In the genomic region with DNA sequence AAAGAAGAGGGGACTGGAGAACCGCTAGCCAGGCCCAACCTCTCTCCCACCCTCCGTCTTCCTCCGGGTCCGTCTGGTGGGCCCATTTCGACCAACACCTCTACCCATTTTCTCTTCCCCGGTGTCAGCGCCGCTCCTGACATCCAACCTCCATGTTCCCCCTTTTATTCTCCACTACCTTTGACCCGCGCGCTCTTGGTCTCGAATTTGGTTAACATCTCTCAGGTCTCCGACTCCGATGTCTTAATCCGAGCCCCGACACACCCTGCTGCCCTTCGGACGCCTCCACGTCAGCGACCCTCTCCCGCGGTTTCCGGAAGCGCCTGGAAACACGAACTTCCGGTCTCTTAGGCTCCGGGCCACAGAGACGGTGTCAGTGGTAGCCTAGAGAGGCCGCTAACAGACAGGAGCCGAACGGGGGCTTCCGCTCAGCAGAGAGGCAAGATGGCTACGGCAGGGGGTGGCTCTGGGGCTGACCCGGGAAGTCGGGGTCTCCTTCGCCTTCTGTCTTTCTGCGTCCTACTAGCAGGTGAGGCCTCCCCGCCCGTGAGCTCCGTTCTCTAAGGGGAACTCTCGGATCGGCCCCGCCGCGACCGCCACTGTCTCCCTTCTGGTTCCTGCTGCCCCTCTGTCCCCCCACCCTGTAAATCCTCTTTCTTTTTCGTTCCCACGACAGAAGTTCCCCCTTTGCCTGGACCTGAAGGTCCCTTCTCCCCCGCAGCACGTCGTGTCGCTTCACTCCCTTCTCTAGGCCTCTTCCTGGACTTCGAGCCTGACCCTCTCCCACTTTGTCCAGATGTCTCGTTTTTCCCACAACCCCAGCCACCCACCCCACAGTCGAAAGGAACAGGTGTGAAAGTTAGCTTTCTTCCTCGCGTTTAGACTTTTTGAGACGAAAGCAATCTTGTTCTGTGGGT, we compare ENCODE assay signal across 1 cellular context.
TF ChIP-seq lines count a peak whose summit lies in the region.

A gene (minus strand): TSS at position 298 of the 917 bp plus-strand sequence. CDS start 80 bp downstream, at position 218.
A gene (plus strand): TSS at position 431 of the 917 bp plus-strand sequence. CDS start 14 bp downstream, at position 445.

TF ChIP-seq in GM23338, 12 proteins besides CTCF, POLR2A, EP300 and RAD21:
- TF ChIP-seq EZH2phosphoT487 (IDR thresholded peaks at IDR 0.05; ENCODE audit: unreplicated experiment) (no peak), POLR2AphosphoS5 (IDR thresholded peaks at IDR 0.05; ENCODE audit: low read depth) (peak; percentile 88), CREB1 (CRISPR knock-in tag; IDR thresholded peaks at IDR 0.05; ENCODE audit: low read depth) (peak; percentile 85)
- TF ChIP-seq, protein P1, sequence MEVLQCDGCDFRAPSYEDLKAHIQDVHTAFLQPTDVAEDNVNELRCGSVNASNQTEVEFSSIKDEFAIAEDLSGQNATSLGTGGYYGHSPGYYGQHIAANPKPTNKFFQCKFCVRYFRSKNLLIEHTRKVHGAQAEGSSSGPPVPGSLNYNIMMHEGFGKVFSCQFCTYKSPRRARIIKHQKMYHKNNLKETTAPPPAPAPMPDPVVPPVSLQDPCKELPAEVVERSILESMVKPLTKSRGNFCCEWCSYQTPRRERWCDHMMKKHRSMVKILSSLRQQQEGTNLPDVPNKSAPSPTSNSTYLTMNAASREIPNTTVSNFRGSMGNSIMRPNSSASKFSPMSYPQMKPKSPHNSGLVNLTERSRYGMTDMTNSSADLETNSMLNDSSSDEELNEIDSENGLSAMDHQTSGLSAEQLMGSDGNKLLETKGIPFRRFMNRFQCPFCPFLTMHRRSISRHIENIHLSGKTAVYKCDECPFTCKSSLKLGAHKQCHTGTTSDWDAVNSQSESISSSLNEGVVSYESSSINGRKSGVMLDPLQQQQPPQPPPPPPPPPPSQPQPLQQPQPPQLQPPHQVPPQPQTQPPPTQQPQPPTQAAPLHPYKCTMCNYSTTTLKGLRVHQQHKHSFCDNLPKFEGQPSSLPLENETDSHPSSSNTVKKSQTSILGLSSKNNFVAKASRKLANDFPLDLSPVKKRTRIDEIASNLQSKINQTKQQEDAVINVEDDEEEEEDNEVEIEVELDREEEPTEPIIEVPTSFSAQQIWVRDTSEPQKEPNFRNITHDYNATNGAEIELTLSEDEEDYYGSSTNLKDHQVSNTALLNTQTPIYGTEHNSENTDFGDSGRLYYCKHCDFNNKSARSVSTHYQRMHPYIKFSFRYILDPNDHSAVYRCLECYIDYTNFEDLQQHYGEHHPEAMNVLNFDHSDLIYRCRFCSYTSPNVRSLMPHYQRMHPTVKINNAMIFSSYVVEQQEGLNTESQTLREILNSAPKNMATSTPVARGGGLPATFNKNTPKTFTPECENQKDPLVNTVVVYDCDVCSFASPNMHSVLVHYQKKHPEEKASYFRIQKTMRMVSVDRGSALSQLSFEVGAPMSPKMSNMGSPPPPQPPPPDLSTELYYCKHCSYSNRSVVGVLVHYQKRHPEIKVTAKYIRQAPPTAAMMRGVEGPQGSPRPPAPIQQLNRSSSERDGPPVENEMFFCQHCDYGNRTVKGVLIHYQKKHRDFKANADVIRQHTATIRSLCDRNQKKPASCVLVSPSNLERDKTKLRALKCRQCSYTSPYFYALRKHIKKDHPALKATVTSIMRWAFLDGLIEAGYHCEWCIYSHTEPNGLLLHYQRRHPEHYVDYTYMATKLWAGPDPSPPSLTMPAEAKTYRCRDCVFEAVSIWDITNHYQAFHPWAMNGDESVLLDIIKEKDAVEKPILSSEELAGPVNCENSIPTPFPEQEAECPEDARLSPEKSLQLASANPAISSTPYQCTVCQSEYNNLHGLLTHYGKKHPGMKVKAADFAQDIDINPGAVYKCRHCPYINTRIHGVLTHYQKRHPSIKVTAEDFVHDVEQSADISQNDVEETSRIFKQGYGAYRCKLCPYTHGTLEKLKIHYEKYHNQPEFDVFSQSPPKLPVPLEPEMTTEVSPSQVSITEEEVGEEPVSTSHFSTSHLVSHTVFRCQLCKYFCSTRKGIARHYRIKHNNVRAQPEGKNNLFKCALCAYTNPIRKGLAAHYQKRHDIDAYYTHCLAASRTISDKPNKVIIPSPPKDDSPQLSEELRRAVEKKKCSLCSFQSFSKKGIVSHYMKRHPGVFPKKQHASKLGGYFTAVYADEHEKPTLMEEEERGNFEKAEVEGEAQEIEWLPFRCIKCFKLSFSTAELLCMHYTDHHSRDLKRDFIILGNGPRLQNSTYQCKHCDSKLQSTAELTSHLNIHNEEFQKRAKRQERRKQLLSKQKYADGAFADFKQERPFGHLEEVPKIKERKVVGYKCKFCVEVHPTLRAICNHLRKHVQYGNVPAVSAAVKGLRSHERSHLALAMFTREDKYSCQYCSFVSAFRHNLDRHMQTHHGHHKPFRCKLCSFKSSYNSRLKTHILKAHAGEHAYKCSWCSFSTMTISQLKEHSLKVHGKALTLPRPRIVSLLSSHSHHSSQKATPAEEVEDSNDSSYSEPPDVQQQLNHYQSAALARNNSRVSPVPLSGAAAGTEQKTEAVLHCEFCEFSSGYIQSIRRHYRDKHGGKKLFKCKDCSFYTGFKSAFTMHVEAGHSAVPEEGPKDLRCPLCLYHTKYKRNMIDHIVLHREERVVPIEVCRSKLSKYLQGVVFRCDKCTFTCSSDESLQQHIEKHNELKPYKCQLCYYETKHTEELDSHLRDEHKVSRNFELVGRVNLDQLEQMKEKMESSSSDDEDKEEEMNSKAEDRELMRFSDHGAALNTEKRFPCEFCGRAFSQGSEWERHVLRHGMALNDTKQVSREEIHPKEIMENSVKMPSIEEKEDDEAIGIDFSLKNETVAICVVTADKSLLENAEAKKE (CRISPR knock-in tag; IDR thresholded peaks at IDR 0.05): no peak
- TF ChIP-seq, protein P2, sequence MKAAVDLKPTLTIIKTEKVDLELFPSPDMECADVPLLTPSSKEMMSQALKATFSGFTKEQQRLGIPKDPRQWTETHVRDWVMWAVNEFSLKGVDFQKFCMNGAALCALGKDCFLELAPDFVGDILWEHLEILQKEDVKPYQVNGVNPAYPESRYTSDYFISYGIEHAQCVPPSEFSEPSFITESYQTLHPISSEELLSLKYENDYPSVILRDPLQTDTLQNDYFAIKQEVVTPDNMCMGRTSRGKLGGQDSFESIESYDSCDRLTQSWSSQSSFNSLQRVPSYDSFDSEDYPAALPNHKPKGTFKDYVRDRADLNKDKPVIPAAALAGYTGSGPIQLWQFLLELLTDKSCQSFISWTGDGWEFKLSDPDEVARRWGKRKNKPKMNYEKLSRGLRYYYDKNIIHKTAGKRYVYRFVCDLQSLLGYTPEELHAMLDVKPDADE (IDR thresholded peaks at IDR 0.05): peak; percentile 70; the same call in 1 of the 2 replicates
TF ChIP-seq in GM23338: peak in this region for 3.
